ENCODE assay signal across 29 cellular contexts in the genomic region with DNA sequence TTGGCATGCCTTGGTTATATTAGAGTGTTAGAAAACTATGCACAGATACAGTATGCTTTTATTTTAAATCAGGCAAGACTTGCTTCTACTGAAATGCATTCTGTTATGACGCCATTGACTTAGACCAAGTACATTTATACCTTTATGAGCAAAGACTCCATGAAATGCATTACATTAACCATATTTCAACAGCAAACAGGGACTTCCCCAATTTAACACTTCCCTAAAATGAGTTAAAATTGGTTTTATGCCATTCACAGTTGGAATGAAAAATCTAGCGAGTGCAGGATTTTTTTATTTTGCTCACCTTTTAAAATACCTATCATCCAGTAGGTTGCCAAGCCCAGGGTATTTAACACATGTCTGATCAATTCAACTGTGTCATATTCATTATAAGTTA.
"Had no signal": no experiment of that assay in that cellular context is flagged by ENCODE, and none has a peak within 500 bp of the region (broad histone marks: within the 10 kb centered on the region; RNA-seq: fewer than 3 reads in every experiment).

No MANE protein-coding gene starts in this region.

- H3K36me3 Mint-ChIP-seq: activated naive CD4-positive, alpha-beta T cell treated with anti-CD3 and anti-CD28 coated beads, Interleukin-2, amount 50 U/mL, for 24 hours; activated naive CD8-positive, alpha-beta T cell treated with anti-CD3 and anti-CD28 coated beads, Interleukin-2, amount 10 ng/mL, durations not matched to agents 7 days and 5 days had no signal

- H3K27me3 Mint-ChIP-seq: activated CD4-positive, alpha-beta T cell treated with anti-CD3 and anti-CD28 coated beads, Interleukin-2, amount 10 ng/mL, durations not matched to agents 24 days and 14 days; activated naive CD4-positive, alpha-beta T cell treated with anti-CD3 and anti-CD28 coated beads, Interleukin-2, amount 50 U/mL, for 24 hours; activated naive CD8-positive, alpha-beta T cell treated with anti-CD3 and anti-CD28 coated beads, Interleukin-2, amount 10 ng/mL, durations not matched to agents 7 days and 5 days; activated T-cell treated with anti-CD3 and anti-CD28 coated beads, Interleukin-2, amount 50 U/mL, for 24 hours; central memory CD8-positive, alpha-beta T cell had no signal

- H3K4me1 Mint-ChIP-seq: activated CD4-positive, alpha-beta T cell treated with anti-CD3 and anti-CD28 coated beads, Interleukin-2, amount 10 ng/mL, durations not matched to agents 24 days and 14 days; activated naive CD4-positive, alpha-beta T cell treated with anti-CD3 and anti-CD28 coated beads, Interleukin-2, amount 50 U/mL, for 24 hours; activated naive CD8-positive, alpha-beta T cell treated with anti-CD3 and anti-CD28 coated beads, Interleukin-2, amount 10 ng/mL, durations not matched to agents 7 days and 5 days; central memory CD8-positive, alpha-beta T cell had no signal

- H3K9me3 Mint-ChIP-seq: activated CD4-positive, alpha-beta T cell treated with anti-CD3 and anti-CD28 coated beads, Interleukin-2, amount 10 ng/mL, durations not matched to agents 24 days and 14 days; activated naive CD4-positive, alpha-beta T cell treated with anti-CD3 and anti-CD28 coated beads, Interleukin-2, amount 50 U/mL, for 24 hours had no signal

- DNase-seq: activated CD4-positive, alpha-beta T cell treated with anti-CD3 and anti-CD28 coated beads, Interleukin-2, amount 10 ng/mL, durations not matched to agents 24 days and 14 days; activated CD4-positive, alpha-beta T cell treated with anti-CD3 and anti-CD28 coated beads, Interleukin-2, amount 50 U/mL, for 4 hours; activated CD8-positive, alpha-beta T cell treated with anti-CD3 and anti-CD28 coated beads, Interleukin-2, amount 10 ng/mL, durations not matched to agents 7 days and 5 days; activated gamma-delta T cell; activated naive CD4-positive, alpha-beta T cell treated with Interleukin-2 at 50 U/mL for 16 hours; activated naive CD8-positive, alpha-beta T cell treated with anti-CD3 and anti-CD28 coated beads, Interleukin-2, amount 10 ng/mL, durations not matched to agents 7 days and 5 days; activated T-cell treated with anti-CD3 and anti-CD28 coated beads, Interleukin-2, amount 50 U/mL, for 24 hours; amygdala; colonic mucosa; Karpas-422; MM.1S; NCI-H1092; NCI-H1436 treated with DMSO at 0.1 percent for 48 hours; NCI-H187; NCI-H2029 treated with DMSO at 0.1 percent for 48 hours; NCI-H2107; NCI-H2171; NCI-H510A; NCI-H526; NCI-H82; PC-9; SJCRH30; SW 1271; T-helper 1 cell; T-helper 2 cell; T-helper 9 cell had no signal

- H3K4me3 Mint-ChIP-seq: activated CD4-positive, alpha-beta T cell treated with anti-CD3 and anti-CD28 coated beads, Interleukin-2, amount 10 ng/mL, durations not matched to agents 24 days and 14 days; activated CD8-positive, alpha-beta T cell treated with anti-CD3 and anti-CD28 coated beads, Interleukin-2, amount 10 ng/mL, durations not matched to agents 7 days and 5 days; activated naive CD4-positive, alpha-beta T cell treated with anti-CD3 and anti-CD28 coated beads, Interleukin-2, amount 50 U/mL, for 24 hours; activated naive CD8-positive, alpha-beta T cell treated with anti-CD3 and anti-CD28 coated beads, Interleukin-2, amount 10 ng/mL, durations not matched to agents 7 days and 5 days; activated T-cell treated with anti-CD3 and anti-CD28 coated beads, Interleukin-2, amount 50 U/mL, for 24 hours; central memory CD8-positive, alpha-beta T cell had no signal

- H3K27ac Mint-ChIP-seq: activated CD4-positive, alpha-beta T cell treated with anti-CD3 and anti-CD28 coated beads, Interleukin-2, amount 10 ng/mL, durations not matched to agents 24 days and 14 days; activated CD8-positive, alpha-beta T cell treated with anti-CD3 and anti-CD28 coated beads, Interleukin-2, amount 10 ng/mL, durations not matched to agents 7 days and 5 days; activated naive CD4-positive, alpha-beta T cell treated with anti-CD3 and anti-CD28 coated beads, Interleukin-2, amount 50 U/mL, for 24 hours; activated naive CD8-positive, alpha-beta T cell treated with anti-CD3 and anti-CD28 coated beads, Interleukin-2, amount 10 ng/mL, durations not matched to agents 7 days and 5 days; activated T-cell treated with anti-CD3 and anti-CD28 coated beads, Interleukin-2, amount 50 U/mL, for 24 hours; activated T-helper 2 cell treated with anti-CD3 and anti-CD28 coated beads, Interferon-gamma antibody, Interleukin-2, Interleukin-4, amounts not matched to agents 10 μg/mL and 5 μg/mL and 100 μg/mL, durations not matched to agents 14 hours and 24 hours and 36 hours had no signal
